In the genomic region with DNA sequence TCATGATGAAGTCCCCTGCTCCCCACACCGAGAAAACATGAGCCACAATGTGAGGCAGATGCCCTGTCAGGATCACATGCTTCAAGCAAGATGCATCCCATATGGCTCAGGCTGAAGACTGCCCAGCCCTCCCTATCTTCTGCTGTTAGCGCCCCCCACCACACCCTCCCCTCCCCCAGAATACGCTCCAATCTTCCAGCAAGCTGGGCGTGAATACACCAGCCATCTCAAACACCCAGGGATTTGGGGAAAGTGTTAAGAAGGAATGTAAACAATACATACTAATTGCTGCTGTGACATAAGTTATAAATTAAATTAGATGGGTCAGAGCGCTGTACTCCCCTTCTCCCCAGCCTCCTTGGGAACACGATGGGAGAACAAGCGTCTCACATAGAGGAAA, we compare ENCODE assay signal across 19 cellular contexts. TPM values are rescaled to one million over a fixed set of nuclear protein-coding genes. Genes with fewer than 3 reads are reported as not detected.
A peak's percentile ranks its signal among the peaks of the same experiment; 100 is the strongest.
DNase-seq lines count a peak whose midpoint lies in the region; TF ChIP-seq lines count a peak whose summit lies in the region.
"Had no signal": no experiment of that assay in that cellular context is flagged by ENCODE, and none has a peak within 500 bp of the region (broad histone marks: within the 10 kb centered on the region; RNA-seq: fewer than 3 reads in every experiment).

No MANE protein-coding gene starts in this region.

- no peak for TF ChIP-seq CTCF in brain (conservative IDR thresholded peaks at IDR 0.05)

- peaks cover 0 to 4% (median 0%) of the 10 kb centered on the region in 5 experiments for H3K9me3 Mint-ChIP-seq in brain
- H3K9me3 Mint-ChIP-seq: CD4-positive, alpha-beta T cell had no signal

- H3K4me3 Mint-ChIP-seq in brain: peak overlapping the region in 1 of 5 experiments; percentile 15
- H3K4me3 Mint-ChIP-seq: CD4-positive, alpha-beta T cell had no signal

- H3K4me1 Mint-ChIP-seq in brain: peaks cover 23% of the 10 kb centered on the region

- peaks cover 7% of the 10 kb centered on the region for H3K27me3 Mint-ChIP-seq in brain

- no peaks in the 10 kb centered on the region for H3K36me3 Mint-ChIP-seq in brain

- H3K27ac Mint-ChIP-seq in brain: peak overlapping the region; percentile 6 to 95 (median 70)
- H3K27ac Mint-ChIP-seq: CD4-positive, alpha-beta T cell had no signal

- peak overlapping the region; percentile 58 for H3K27ac ChIP-seq in temporal lobe (ENCODE audit: low read depth, low read length)
- H3K27ac ChIP-seq: 22Rv1, A549, C4-2B had no signal

- peak; percentile 30 for DNase-seq in DMS 273 (lab: John Stamatoyannopoulos, UW; ENCODE audit: unreplicated experiment)
- DNase-seq in DMS 273 treated with DMSO at 0.1 percent for 48 hours (lab: John Stamatoyannopoulos, UW): no peak
- peak; percentile 61 for DNase-seq in left kidney (ENCODE audit: low read depth, low spot score)
- DNase-seq in KG1 (lab: John Stamatoyannopoulos, UW): no peak
- DNase-seq in HPDE6-E6E7 (ENCODE audit: extremely low spot score): no peak
- DNase-seq in NCI-H146 (lab: John Stamatoyannopoulos, UW): no peak
- DNase-seq: AML-193; Caco-2; CD4-positive, alpha-beta T cell; DMS79 treated with DMSO at 0.1 percent for 48 hours; GF-D8 had no signal

RNA-seq across cellular contexts. Expression of gene TNR, which starts 55.7 kb away (rescaled TPM):
- 13.6 TPM for polyA plus RNA-seq in brain (ENCODE audit: insufficient read depth, low read depth, low replicate concordance)
- total RNA-seq in temporal lobe: 53.6 TPM
- total RNA-seq: Caco-2; CD4-positive, alpha-beta T cell; H4; HT1080 had no signal
- polyA plus RNA-seq: BJ had no signal

Comparison
In these comparisons a context has a peak if more than half of its experiments do, and no peak if none do; other contexts are left out.
1. DNase-seq: peak in DMS 273 (single experiment) and left kidney (single experiment); none in DMS 273 treated with DMSO at 0.1 percent for 48 hours (single experiment), KG1 (single experiment), HPDE6-E6E7 (single experiment) and NCI-H146 (single experiment).